ENCODE assay signal across 22 cellular contexts in the genomic region with DNA sequence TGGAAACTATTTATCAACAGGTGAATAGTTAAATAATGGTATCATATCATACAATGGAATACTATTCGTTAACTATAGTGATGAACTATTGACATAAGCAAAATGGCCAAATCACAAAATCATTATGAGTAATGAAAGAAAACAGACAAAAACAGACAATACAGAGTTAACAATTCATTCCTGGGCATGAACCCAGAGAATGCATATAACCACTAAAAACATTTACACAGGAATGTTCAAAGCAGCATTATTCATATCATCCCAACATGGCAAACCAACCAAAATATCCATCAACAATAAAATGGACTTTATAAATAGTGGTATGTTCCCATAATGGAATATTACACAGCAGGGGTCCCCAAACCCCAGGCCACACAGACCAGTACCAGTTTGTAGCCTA.
A peak's percentile ranks its signal among the peaks of the same experiment; 100 is the strongest.
DNase-seq lines count a peak whose midpoint lies in the region; ATAC-seq and TF ChIP-seq lines count a peak whose summit lies in the region.
"Had no signal": no experiment of that assay in that cellular context is flagged by ENCODE, and none has a peak within 500 bp of the region (broad histone marks: within the 10 kb centered on the region; RNA-seq: fewer than 3 reads in every experiment).

No MANE protein-coding gene starts in this region.

- no peak for TF ChIP-seq CTCF in MCF 10A (IDR thresholded peaks at IDR 0.05; ENCODE audit: unreplicated experiment)
- TF ChIP-seq CTCF in mammary epithelial cell (conservative IDR thresholded peaks at IDR 0.05 in 1 of 2, IDR thresholded peaks at IDR 0.05 in 1 of 2; ENCODE audit: extremely low read depth in 1 of 2, insufficient read depth in 1 of 2, low read depth in 1 of 2, low read length in 2 of 2) = no peak

- H3K9me3 ChIP-seq in mammary epithelial cell (replicated peaks; ENCODE audit: insufficient read depth, low read length) = no peaks in the 10 kb centered on the region
- H3K9me3 ChIP-seq: BE2C, SJSA1 had no signal

- dilution Hi-C loops in mammary epithelial cell (cut with HindIII; ENCODE audit: low sequenced_read_pairs) = no loop called here

- no peaks in the 10 kb centered on the region for H3K27me3 Mint-ChIP-seq in MCF 10A (ENCODE audit: insufficient read depth, unreplicated experiment)

- no peaks in the 10 kb centered on the region for H3K4me1 ChIP-seq in mammary epithelial cell (ENCODE audit: insufficient read depth, low read length)
- H3K4me1 ChIP-seq: BE2C, SJSA1 had no signal

- no peaks in the 10 kb centered on the region for H3K36me3 ChIP-seq in mammary epithelial cell (ENCODE audit: insufficient read depth, low read length)
- H3K36me3 ChIP-seq: BE2C, SJSA1 had no signal

- peak overlapping the region; percentile 67 for H3K27ac Mint-ChIP-seq in MCF 10A (ENCODE audit: low read depth, unreplicated experiment)
- H3K27ac Mint-ChIP-seq: CD4-positive, CD25-positive, alpha-beta regulatory T cell had no signal

- H3K79me2 ChIP-seq in mammary epithelial cell (ENCODE audit: insufficient read depth, low read length) = no peaks in the 10 kb centered on the region

- POLR2A ChIA-PET in MCF 10A (lab: Yijun Ruan, JAX) = no interaction called here

- CTCF ChIA-PET in MCF 10A (lab: Yijun Ruan, JAX) (no interaction called here), mammary epithelial cell (lab: Charles Lee; ENCODE audit: low non-redundant PET) (no interaction called here)

- no peak overlapping the region for H3K4me3 Mint-ChIP-seq in MCF 10A (ENCODE audit: unreplicated experiment)
- H3K4me3 Mint-ChIP-seq: CD4-positive, CD25-positive, alpha-beta regulatory T cell had no signal

- H3K4me2 ChIP-seq in mammary epithelial cell (ENCODE audit: insufficient read depth, low read depth, low read length) = no peak overlapping the region

- no peak overlapping the region for H3K4me3 ChIP-seq in mammary epithelial cell (replicated peaks in 1 of 3; ENCODE audit: insufficient read depth in 1 of 3, low read depth in 2 of 3, low read length in 3 of 3)
- H3K4me3 ChIP-seq: K562, SJSA1 had no signal

- H3K36me3 Mint-ChIP-seq in MCF 10A (ENCODE audit: insufficient read depth, unreplicated experiment) = peaks cover 28% of the 10 kb centered on the region
- H3K36me3 Mint-ChIP-seq: CD4-positive, CD25-positive, alpha-beta regulatory T cell had no signal

- no peak overlapping the region for H2AFZ ChIP-seq in mammary epithelial cell (ENCODE audit: low read depth, low read length)

- no peak for ATAC-seq in GM19023 (IDR thresholded peaks at IDR 0.05; ENCODE audit: unreplicated experiment)
- ATAC-seq: K562, Panc1 had no signal

- intact Hi-C loops in MCF 10A (cut with micrococcal nuclease) = no loop called here
- intact Hi-C loops in mammary epithelial cell (cut with micrococcal nuclease) = no loop called here

- no peak overlapping the region for H3K9ac ChIP-seq in mammary epithelial cell (ENCODE audit: insufficient read depth, low read length)

- WGBS in mammary epithelial cell (ENCODE audit: low coverage, missing lambda C conversion rate) = 100% methylated on average over 1 of the region's 1 CpG

- in situ Hi-C loops in mammary epithelial cell (cut with MboI; ENCODE audit: low sequenced_read_pairs in 2 of 2) = no loop called here

- H4K20me1 ChIP-seq in mammary epithelial cell (ENCODE audit: insufficient read depth, low read length) = no peaks in the 10 kb centered on the region

- no peaks in the 10 kb centered on the region for H3K27me3 ChIP-seq in mammary epithelial cell (ENCODE audit: insufficient read depth, low read length)
- H3K27me3 ChIP-seq: BE2C, SJSA1 had no signal

- no peaks in the 10 kb centered on the region for H3K9me3 Mint-ChIP-seq in MCF 10A (ENCODE audit: unreplicated experiment)

- H3K4me1 Mint-ChIP-seq in MCF 10A (ENCODE audit: insufficient read depth, unreplicated experiment) = peaks cover 4% of the 10 kb centered on the region
- H3K4me1 Mint-ChIP-seq: CD4-positive, CD25-positive, alpha-beta regulatory T cell had no signal

- DNase-seq in MCF 10A (ENCODE audit: unreplicated experiment) (no peak), mammary epithelial cell (no peak), amniotic epithelial cell (ENCODE audit: low read depth) (peak; percentile 41), fibroblast of peridontal ligament (ENCODE audit: extremely low read depth) (peak; percentile 74), T1000 (lab: John Stamatoyannopoulos, UW) (no peak), putamen (ENCODE audit: low spot score) (no peak), dermis blood vessel endothelial cell (no peak)
- DNase-seq: BE2C; CD4-positive, CD25-positive, alpha-beta regulatory T cell; COR-L47; DMS 273 treated with DMSO at 0.1 percent for 48 hours; DND-41; GDM1; NCI-H1436 treated with DMSO at 0.1 percent for 48 hours; NCI-H2029; NCI-H526; SW 1271 had no signal

- BruUV-seq in MCF 10A (replicated peaks; lab: Mats Ljungman, UMichigan) (no TSS peak), mammary epithelial cell (replicated peaks; lab: Mats Ljungman, UMichigan) (no TSS peak)

- no peak overlapping the region for H3K27ac ChIP-seq in mammary epithelial cell (ENCODE audit: insufficient read depth, low read depth, low read length)
- H3K27ac ChIP-seq: 22Rv1, SJSA1 had no signal

Comparison
In these comparisons a context has a peak if more than half of its experiments do, and no peak if none do; other contexts are left out.
1. DNase-seq: peak in amniotic epithelial cell (single experiment) and fibroblast of peridontal ligament (single experiment); none in MCF 10A (single experiment), mammary epithelial cell (single experiment), T1000 (single experiment), putamen (single experiment) and dermis blood vessel endothelial cell (single experiment).